ENCODE assay signal across 9 cellular contexts in genomic region chr5:425714-426113, GRCh38. TPM values are rescaled to one million over a fixed set of nuclear protein-coding genes. Genes with fewer than 3 reads are reported as not detected.
DNase-seq lines count a peak whose midpoint lies in the region; ATAC-seq and TF ChIP-seq lines count a peak whose summit lies in the region.
"Had no signal": no experiment of that assay in that cellular context is flagged by ENCODE, and none has a peak within 500 bp of the region (broad histone marks: within the 10 kb centered on the region; RNA-seq: fewer than 3 reads in every experiment).

No MANE protein-coding gene starts in this region.

- ATAC-seq in left cardiac atrium (no peak), HG03520 (IDR thresholded peaks at IDR 0.05; ENCODE audit: unreplicated experiment) (no peak), left lung (no peak), HG02981 (IDR thresholded peaks at IDR 0.05; ENCODE audit: unreplicated experiment) (no peak)
- ATAC-seq in stimulated activated naive CD8-positive, alpha-beta T cell treated with anti-CD3 and anti-CD28 coated beads, Interleukin-15, Interleukin-2, amounts not matched to agents 100 U/mL and 50 U/mL, for 24 hours: no peak

- H3K4me3 ChIP-seq in right atrium auricular region (no peak overlapping the region), choroid plexus epithelial cell (ENCODE audit: low read depth, low read length) (no peak overlapping the region), left lung (no peak overlapping the region)
- H3K4me3 ChIP-seq: testis had no signal

- H3K27me3 ChIP-seq in right atrium auricular region (no peaks in the 10 kb centered on the region), left lung (no peaks in the 10 kb centered on the region)
- H3K27me3 ChIP-seq: testis had no signal

- H3K4me1 ChIP-seq in right atrium auricular region (peaks cover 0 to 7% of the 10 kb centered on the region in 2 donors), left lung (peaks cover 0 to 4% of the 10 kb centered on the region in 2 donors)
- H3K4me1 ChIP-seq: testis had no signal

- H3K9me3 ChIP-seq in right atrium auricular region (no peaks in the 10 kb centered on the region), left lung (no peaks in the 10 kb centered on the region)
- H3K9me3 ChIP-seq: testis had no signal

- H3K36me3 ChIP-seq in right atrium auricular region (no peaks in the 10 kb centered on the region), left lung (no peaks in the 10 kb centered on the region)

- TF ChIP-seq CTCF in right atrium auricular region (IDR thresholded peaks at IDR 0.05) (no peak), choroid plexus epithelial cell (conservative IDR thresholded peaks at IDR 0.05; ENCODE audit: low read depth, low read length) (peak; percentile 34), left lung (IDR thresholded peaks at IDR 0.05) (no peak)

- intact Hi-C loops in left cardiac atrium (cut with DNase I) (no loop called here), left lung (cut with DNase I) (no loop called here)

- DNase-seq in left cardiac atrium (peak; percentile 12), right atrium auricular region (ENCODE audit: low spot score) (no peak), NCI-H2171 (lab: John Stamatoyannopoulos, UW) (peak; percentile 34), choroid plexus epithelial cell (ENCODE audit: low read depth) (peak; percentile 22), left lung (no peak)
- DNase-seq in stimulated activated naive CD8-positive, alpha-beta T cell treated with anti-CD3 and anti-CD28 coated beads, Interleukin-15, Interleukin-2, amounts not matched to agents 100 U/mL and 50 U/mL, for 24 hours: peak; percentile 34
- DNase-seq: testis had no signal

- H3K27ac ChIP-seq in right atrium auricular region: no peak overlapping the region
- H3K27ac ChIP-seq in left lung: no peak overlapping the region
- H3K27ac ChIP-seq: testis had no signal

RNA-seq across cellular contexts. Expression of gene EXOC3, which starts 17.3 kb away (rescaled TPM):
- total RNA-seq in left cardiac atrium (10 to 100 TPM; 41.4 to 42.3 TPM), right atrium auricular region (10 to 100 TPM; 34.7 to 40.7 TPM), left lung (10 to 100 TPM; 43.8 to 58.7 TPM)

Comparison
In these comparisons a context has a peak if more than half of its experiments do, and no peak if none do; other contexts are left out.
1. DNase-seq: peak in left cardiac atrium (single experiment), NCI-H2171 (single experiment), choroid plexus epithelial cell (single experiment) and stimulated activated naive CD8-positive, alpha-beta T cell treated with anti-CD3 and anti-CD28 coated beads, Interleukin-15, Interleukin-2, amounts not matched to agents 100 U/mL and 50 U/mL, for 24 hours (single experiment); none in right atrium auricular region (single experiment) and left lung (0 of 2).